ENCODE assay signal across 1 cellular context in genomic region chr22:32795214-32795596, GRCh38.
A peak's percentile ranks its signal among the peaks of the same experiment; 100 is the strongest.
TF ChIP-seq lines count a peak whose summit lies in the region.

No MANE protein-coding gene starts in this region.

TF ChIP-seq in HepG2, 621 proteins besides CTCF, POLR2A, EP300 and RAD21:
- TF ChIP-seq SOX6 (IDR thresholded peaks at IDR 0.05) (no peak), SOX6 (CRISPR knock-in tag; IDR thresholded peaks at IDR 0.05) (0 out of 2 replicates have a peak, but pooled peaks have one; percentile 4), ZNF776 (CRISPR knock-in tag; IDR thresholded peaks at IDR 0.05) (no peak), CREB1 (IDR thresholded peaks at IDR 0.05) (peak; percentile 54), CREB1 (CRISPR knock-in tag; IDR thresholded peaks at IDR 0.05) (no peak), HIC2 (CRISPR knock-in tag; IDR thresholded peaks at IDR 0.05; ENCODE audit: low read depth) (no peak), ZNF317 (CRISPR knock-in tag; IDR thresholded peaks at IDR 0.05) (0 out of 2 replicates have a peak, but pooled peaks have one; percentile 3), TCF7L2 (IDR thresholded peaks at IDR 0.05; ENCODE audit: low read depth, low read length) (no peak), ATF7 (IDR thresholded peaks at IDR 0.05) (peak; percentile 97), ATF7 (CRISPR knock-in tag; IDR thresholded peaks at IDR 0.05) (no peak), ZFX (CRISPR knock-in tag; IDR thresholded peaks at IDR 0.05; ENCODE audit: low read depth) (peak; percentile 7; the same call in 1 of the 2 replicates)
TF ChIP-seq in HepG2: peak in this region for 5.
